In the genomic region with DNA sequence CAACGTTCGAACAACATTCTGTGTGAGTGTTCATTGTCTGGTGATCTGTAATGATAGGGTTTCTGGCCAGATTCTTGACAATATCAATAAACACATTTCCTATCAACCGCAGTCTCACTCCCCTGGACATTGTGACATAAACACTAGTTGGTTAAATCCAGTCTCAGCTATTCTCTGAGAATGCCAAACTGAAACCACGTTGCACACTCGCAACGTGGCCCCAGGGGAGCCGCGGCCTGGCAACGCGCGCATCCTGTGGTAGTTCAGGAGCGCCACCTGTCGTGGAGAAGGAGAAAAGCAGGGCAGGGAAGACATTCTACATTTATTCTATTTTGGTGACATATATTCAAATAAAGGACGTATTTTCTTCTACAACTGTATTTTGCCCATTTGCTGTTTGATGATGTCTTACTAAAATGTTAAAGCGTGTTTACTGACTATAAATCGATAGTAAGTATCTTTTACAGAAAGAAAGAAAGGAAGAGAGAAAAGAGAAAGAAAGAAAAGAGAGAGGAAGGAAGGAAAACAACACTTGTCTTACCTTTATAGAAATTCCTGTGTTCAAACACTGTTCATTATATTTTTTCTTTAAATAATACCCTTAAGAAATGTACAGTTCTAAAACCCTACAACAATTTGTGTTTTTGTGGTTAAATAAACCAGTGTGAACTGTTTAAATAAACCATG, we compare ENCODE assay signal across 8 cellular contexts.
A peak's percentile ranks its signal among the peaks of the same experiment; 100 is the strongest.
DNase-seq lines count a peak whose midpoint lies in the region; ATAC-seq and TF ChIP-seq lines count a peak whose summit lies in the region.

No MANE protein-coding gene starts in this region.

- H3K9me3 Mint-ChIP-seq in CD4-positive, alpha-beta T cell, result no peaks in the 10 kb centered on the region

- TF ChIP-seq POLR2A in testis (IDR thresholded peaks at IDR 0.05), result no peak

- POLR2A ChIA-PET in CD4-positive, alpha-beta T cell (lab: Charles Lee), result no interaction called here

- H3K4me3 Mint-ChIP-seq in CD4-positive, alpha-beta T cell, result peak overlapping the region; percentile 69

- in situ Hi-C loops in SK-MEL-5 (cut with HindIII; ENCODE audit: low pct_unique_long_range_greater_than_20kb, low sequenced_read_pairs), result no loop called here

- H3K9me3 ChIP-seq in CD4-positive, alpha-beta T cell (ENCODE audit: control insufficient read depth, low read length), result no peaks in the 10 kb centered on the region
- H3K9me3 ChIP-seq in endocrine pancreas (ENCODE audit: control insufficient read depth, low read length) (no peaks in the 10 kb centered on the region), testis (no peaks in the 10 kb centered on the region)

- no peaks in the 10 kb centered on the region for H3K27me3 Mint-ChIP-seq in CD4-positive, alpha-beta T cell

- H3K27me3 ChIP-seq in CD4-positive, alpha-beta T cell (ENCODE audit: control insufficient read depth, insufficient read depth, low read length), result no peaks in the 10 kb centered on the region
- no peaks in the 10 kb centered on the region for H3K27me3 ChIP-seq in endocrine pancreas (ENCODE audit: control insufficient read depth, insufficient read depth, low read length)
- H3K27me3 ChIP-seq in testis, result no peaks in the 10 kb centered on the region

- ATAC-seq in CD4-positive, alpha-beta T cell (ENCODE audit: poor library complexity), result peak; percentile 44
- ATAC-seq in GM19043 (IDR thresholded peaks at IDR 0.05; ENCODE audit: low read depth, unreplicated experiment) (peak; percentile 68), HG02973 (IDR thresholded peaks at IDR 0.05; ENCODE audit: unreplicated experiment) (no peak)

- peaks cover 6% of the 10 kb centered on the region for H3K4me1 ChIP-seq in endocrine pancreas (ENCODE audit: control insufficient read depth, insufficient read depth, low read length)
- peaks cover 4% of the 10 kb centered on the region for H3K4me1 ChIP-seq in testis

- H3K9ac ChIP-seq in endocrine pancreas (ENCODE audit: control insufficient read depth, insufficient read depth, low read length), result peak overlapping the region; percentile 73

- no peak overlapping the region for H3K27ac ChIP-seq in CD4-positive, alpha-beta T cell (ENCODE audit: low read depth, low read length)
- H3K27ac ChIP-seq in testis, result no peak overlapping the region

- DNase-seq in CD4-positive, alpha-beta T cell, result peak in 1 of 10 experiments; percentile 5
- peak; percentile 83 for DNase-seq in SK-MEL-5 (ENCODE audit: low read depth, low spot score)
- peak; percentile 49 for DNase-seq in mucosa of gallbladder (ENCODE audit: low spot score)
- DNase-seq in testis, result peak; percentile 63

- peaks cover 9% of the 10 kb centered on the region for H3K4me1 Mint-ChIP-seq in CD4-positive, alpha-beta T cell (ENCODE audit: low read depth)

- CTCF ChIA-PET in CD4-positive, alpha-beta T cell (lab: Charles Lee), result no interaction called here

- H3K36me3 Mint-ChIP-seq in CD4-positive, alpha-beta T cell (ENCODE audit: low read depth), result no peaks in the 10 kb centered on the region

- H3K36me3 ChIP-seq in endocrine pancreas (ENCODE audit: control insufficient read depth, insufficient read depth, low read length) (no peaks in the 10 kb centered on the region), testis (ENCODE audit: low read depth, missing control alignments) (no peaks in the 10 kb centered on the region)

- 20 to 27% methylated on average over 16 of the region's 16 CpGs for WGBS in testis, 2 donors

- H3K4me3 ChIP-seq in endocrine pancreas (ENCODE audit: control insufficient read depth, insufficient read depth, low read length), result peak overlapping the region; percentile 79
- no peak overlapping the region for H3K4me3 ChIP-seq in testis

- TF ChIP-seq CTCF in CD4-positive, alpha-beta T cell (IDR thresholded peaks at IDR 0.05), result peak; percentile 65
- peak; percentile 88 for TF ChIP-seq CTCF in LNCAP (IDR thresholded peaks at IDR 0.05)
- TF ChIP-seq CTCF in testis (IDR thresholded peaks at IDR 0.05), result peak; percentile 50 to 71 (median 52)

- no peak overlapping the region for H3K27ac Mint-ChIP-seq in CD4-positive, alpha-beta T cell

- intact Hi-C loops in CD4-positive, alpha-beta T cell (cut with DNase I, micrococcal nuclease), result no loop called here
- intact Hi-C loops in testis (cut with DNase I; ENCODE audit: low total_unique reads), result no loop called here
